1 cellular context compared by ENCODE assay signal in the genomic region with DNA sequence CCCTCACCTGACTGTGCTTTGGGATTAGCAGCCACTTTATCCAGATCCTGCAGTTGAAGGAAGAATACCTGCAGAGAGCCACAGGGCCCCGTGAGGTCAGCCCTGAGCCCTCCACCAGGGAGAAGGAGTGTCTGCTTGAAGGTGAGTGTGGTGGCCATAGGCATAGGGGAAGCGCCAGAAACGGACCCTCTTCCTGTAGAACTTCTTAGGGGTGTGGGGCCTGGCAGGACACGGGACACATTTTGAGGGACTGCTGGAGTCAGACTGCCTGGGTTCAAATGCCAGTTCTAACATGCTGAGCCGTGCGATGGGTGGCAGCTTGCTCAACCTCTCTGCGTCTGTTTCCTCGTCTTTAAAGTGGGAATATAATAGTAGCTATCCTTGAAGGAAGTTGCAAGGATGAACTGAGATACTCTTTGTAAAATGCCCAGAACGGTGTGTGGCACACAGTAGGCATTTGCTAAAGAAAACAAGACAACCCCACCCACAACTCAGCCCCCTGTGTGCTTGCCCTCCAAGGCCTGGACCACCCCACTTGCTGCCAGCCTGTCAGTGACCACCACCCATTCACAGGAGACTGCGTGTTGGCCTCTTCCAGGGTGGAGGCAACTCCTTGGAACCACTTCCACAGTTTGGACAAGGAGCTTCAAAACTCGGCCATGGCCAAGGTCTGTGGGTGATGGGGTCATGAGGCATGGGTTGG.
A peak's percentile ranks its signal among the peaks of the same experiment; 100 is the strongest.
TF ChIP-seq lines count a peak whose summit lies in the region.

No MANE protein-coding gene starts in this region.

TF ChIP-seq in K562, 482 proteins besides CTCF, POLR2A, EP300 and RAD21:
- no peak for TF ChIP-seq SRSF1 (IDR thresholded peaks at IDR 0.05; ENCODE audit: low read depth, low read length)
- no peak for TF ChIP-seq BRD4 (IDR thresholded peaks at IDR 0.05)
- TF ChIP-seq ZNF76 (CRISPR knock-in tag; IDR thresholded peaks at IDR 0.05; ENCODE audit: borderline replicate concordance) = 0 out of 2 replicates have a peak, but pooled peaks have one; percentile 20
- TF ChIP-seq ETV5 (CRISPR knock-in tag; IDR thresholded peaks at IDR 0.05; ENCODE audit: low read depth) = no peak
- TF ChIP-seq FOXP1 (CRISPR knock-in tag; IDR thresholded peaks at IDR 0.05) = no peak
- TF ChIP-seq ZNF551 (CRISPR knock-in tag; IDR thresholded peaks at IDR 0.05) = no peak
